ENCODE assay signal across 8 cellular contexts in genomic region chr12:67593041-67593870, GRCh38. TPM values are rescaled to one million over a fixed set of nuclear protein-coding genes. Genes with fewer than 3 reads are reported as not detected.
DNase-seq lines count a peak whose midpoint lies in the region; ATAC-seq and TF ChIP-seq lines count a peak whose summit lies in the region.

No MANE protein-coding gene starts in this region.

- peaks cover 11% of the 10 kb centered on the region for H3K36me3 Mint-ChIP-seq in activated T-helper 1 cell treated with anti-CD3 and anti-CD28 coated beads, Interleukin-12 subunit alpha, Interleukin-12 subunit beta, Interleukin-2, Interleukin-4 antibody, amounts not matched to agents 30 ng/mL and 10 ng/mL and 1 ng/mL, durations not matched to agents 14 hours and 24 hours and 36 hours (ENCODE audit: low read depth)
- H3K36me3 Mint-ChIP-seq in mesothelial cell of epicardium, result no peaks in the 10 kb centered on the region

- peak overlapping the region; percentile 54 for H3K27ac Mint-ChIP-seq in activated T-helper 1 cell treated with anti-CD3 and anti-CD28 coated beads, Interleukin-12 subunit alpha, Interleukin-12 subunit beta, Interleukin-2, Interleukin-4 antibody, amounts not matched to agents 30 ng/mL and 10 ng/mL and 1 ng/mL, durations not matched to agents 14 hours and 24 hours and 36 hours
- peak overlapping the region; percentile 80 for H3K27ac Mint-ChIP-seq in mesothelial cell of epicardium

- H3K4me1 Mint-ChIP-seq in activated T-helper 1 cell treated with anti-CD3 and anti-CD28 coated beads, Interleukin-12 subunit alpha, Interleukin-12 subunit beta, Interleukin-2, Interleukin-4 antibody, amounts not matched to agents 30 ng/mL and 10 ng/mL and 1 ng/mL, durations not matched to agents 14 hours and 24 hours and 36 hours (ENCODE audit: low read depth), result peaks cover 58% of the 10 kb centered on the region
- peaks cover 57% of the 10 kb centered on the region for H3K4me1 Mint-ChIP-seq in mesothelial cell of epicardium

- DNase-seq in DMS153 treated with DMSO at 0.1 percent for 48 hours (lab: John Stamatoyannopoulos, UW; ENCODE audit: unreplicated experiment) (peak; percentile 38), mesothelial cell of epicardium (ENCODE audit: low spot score in 2 of 2, unreplicated experiment in 2 of 2) (peak; percentile 23 to 60), superior temporal gyrus (ENCODE audit: extremely low spot score) (no peak)
- no peak for DNase-seq in activated T-helper 1 cell treated with anti-CD3 and anti-CD28 coated beads, Interleukin-12 subunit alpha, Interleukin-12 subunit beta, Interleukin-2, Interleukin-4 antibody, amounts not matched to agents 30 ng/mL and 10 ng/mL and 1 ng/mL, durations not matched to agents 14 hours and 24 hours and 36 hours (ENCODE audit: low spot score)
- no peak for DNase-seq in activated CD8-positive, alpha-beta memory T cell treated with anti-CD3 and anti-CD28 coated beads for 24 hours

- no peaks in the 10 kb centered on the region for H3K27me3 Mint-ChIP-seq in activated T-helper 1 cell treated with anti-CD3 and anti-CD28 coated beads, Interleukin-12 subunit alpha, Interleukin-12 subunit beta, Interleukin-2, Interleukin-4 antibody, amounts not matched to agents 30 ng/mL and 10 ng/mL and 1 ng/mL, durations not matched to agents 14 hours and 24 hours and 36 hours (ENCODE audit: insufficient read depth)
- no peaks in the 10 kb centered on the region for H3K27me3 Mint-ChIP-seq in mesothelial cell of epicardium (ENCODE audit: low read depth)

- H3K9me3 Mint-ChIP-seq in activated T-helper 1 cell treated with anti-CD3 and anti-CD28 coated beads, Interleukin-12 subunit alpha, Interleukin-12 subunit beta, Interleukin-2, Interleukin-4 antibody, amounts not matched to agents 30 ng/mL and 10 ng/mL and 1 ng/mL, durations not matched to agents 14 hours and 24 hours and 36 hours, result peaks cover 12% of the 10 kb centered on the region
- peaks cover 6% of the 10 kb centered on the region for H3K9me3 Mint-ChIP-seq in mesothelial cell of epicardium

- TF ChIP-seq CTCF in mesothelial cell of epicardium (IDR thresholded peaks at IDR 0.05; ENCODE audit: unreplicated experiment), result no peak

- ATAC-seq in HG02759 (IDR thresholded peaks at IDR 0.05; ENCODE audit: unreplicated experiment), result peak; percentile 32
- ATAC-seq in GM19351 (IDR thresholded peaks at IDR 0.05; ENCODE audit: unreplicated experiment), result no peak
- no peak for ATAC-seq in HG02588 (IDR thresholded peaks at IDR 0.05; ENCODE audit: unreplicated experiment)

- intact Hi-C loops in activated T-helper 1 cell treated with anti-CD3 and anti-CD28 coated beads, Interleukin-12 subunit alpha, Interleukin-12 subunit beta, Interleukin-2, Interleukin-4 antibody, amounts not matched to agents 30 ng/mL and 10 ng/mL and 1 ng/mL, durations not matched to agents 14 hours and 24 hours and 36 hours (cut with micrococcal nuclease), result loop anchor here (2.0 kb wide), 3 partner anchors 38 to 144 kb away; no protein-coding TSS in a partner anchor

- H3K4me3 Mint-ChIP-seq in activated T-helper 1 cell treated with anti-CD3 and anti-CD28 coated beads, Interleukin-12 subunit alpha, Interleukin-12 subunit beta, Interleukin-2, Interleukin-4 antibody, amounts not matched to agents 30 ng/mL and 10 ng/mL and 1 ng/mL, durations not matched to agents 14 hours and 24 hours and 36 hours, result peak overlapping the region; percentile 9
- H3K4me3 Mint-ChIP-seq in mesothelial cell of epicardium, result no peak overlapping the region

RNA-seq across cellular contexts. Expression of gene DYRK2, which starts 55.3 kb away (rescaled TPM):
- total RNA-seq in activated T-helper 1 cell treated with anti-CD3 and anti-CD28 coated beads, Interleukin-12 subunit alpha, Interleukin-12 subunit beta, Interleukin-2, Interleukin-4 antibody, amounts not matched to agents 30 ng/mL and 10 ng/mL and 1 ng/mL, durations not matched to agents 14 hours and 24 hours and 36 hours, result 43.0 and 46.7 TPM in 2 replicates
- 53.7 to 54.6 TPM (median 53.7 TPM) in 3 replicates for total RNA-seq in mesothelial cell of epicardium

Comparison
In these comparisons a context has a peak if more than half of its experiments do, and no peak if none do; other contexts are left out.
1. DNase-seq: peak in DMS153 treated with DMSO at 0.1 percent for 48 hours (single experiment) and mesothelial cell of epicardium (2 of 2); none in activated T-helper 1 cell treated with anti-CD3 and anti-CD28 coated beads, Interleukin-12 subunit alpha, Interleukin-12 subunit beta, Interleukin-2, Interleukin-4 antibody, amounts not matched to agents 30 ng/mL and 10 ng/mL and 1 ng/mL, durations not matched to agents 14 hours and 24 hours and 36 hours (single experiment), superior temporal gyrus (single experiment) and activated CD8-positive, alpha-beta memory T cell treated with anti-CD3 and anti-CD28 coated beads for 24 hours (single experiment).